Comparison of ENCODE assay signal across 32 cellular contexts in genomic region chr1:22793647-22794046, GRCh38.
"Had no signal": no experiment of that assay in that cellular context is flagged by ENCODE, and none has a peak within 500 bp of the region (broad histone marks: within the 10 kb centered on the region; RNA-seq: fewer than 3 reads in every experiment).

No MANE protein-coding gene starts in this region.

- DNase-seq: Kasumi-1, KG1, MG63, NCI-H1048, NCI-H1092 treated with DMSO at 0.1 percent for 48 hours, NCI-H1105 treated with DMSO at 0.1 percent for 48 hours, NCI-H1417, NCI-H1436, NCI-H146, NCI-H1694, NCI-H187, NCI-H1930, NCI-H2029 treated with DMSO at 0.1 percent for 48 hours, NCI-H2081 treated with DMSO at 0.1 percent for 48 hours, NCI-H2107, NCI-H2171, NCI-H226, NCI-H446 treated with DMSO at 0.1 percent for 48 hours, NCI-H510A, NCI-H524, NCI-H526, NCI-H69, NCI-H748 treated with DMSO at 0.1 percent for 48 hours, NCI-H82, PC-9, Right ventricle myocardium superior, SHP77 treated with DMSO at 0.1 percent for 48 hours, SK-N-SH had no signal

- ATAC-seq: Panc1 had no signal

- H3K9ac ChIP-seq: SK-N-SH had no signal

- H3K36me3 ChIP-seq: MG63, SJSA1 had no signal

- H3K27me3 ChIP-seq: MG63, SJSA1 had no signal

- FAIRE-seq: RCC 7860 had no signal

- H3K4me1 ChIP-seq: SJSA1 had no signal

- H2AFZ ChIP-seq: PC-9 had no signal

- H3K4me2 ChIP-seq: PC-9, SK-N-SH had no signal

- H3K4me3 ChIP-seq: MG63, PC-9, SJSA1 had no signal

- H3K27ac ChIP-seq: PC-9, RWPE1, SJSA1 had no signal

- H3K9me3 ChIP-seq: MG63, SJSA1, SK-N-SH had no signal
